21 cellular contexts compared by ENCODE assay signal in genomic region chr4:165723051-165723805, GRCh38.
DNase-seq lines count a peak whose midpoint lies in the region; ATAC-seq and TF ChIP-seq lines count a peak whose summit lies in the region.
"Had no signal": no experiment of that assay in that cellular context is flagged by ENCODE, and none has a peak within 500 bp of the region (broad histone marks: within the 10 kb centered on the region; RNA-seq: fewer than 3 reads in every experiment).

No MANE protein-coding gene starts in this region.

- peak; percentile 2 to 13 for DNase-seq in NCI-H2081 (lab: John Stamatoyannopoulos, UW)
- no peak for DNase-seq in NCI-H2081 treated with DMSO at 0.1 percent for 48 hours (lab: John Stamatoyannopoulos, UW)
- peak in 1 of 2 experiments; percentile 18 for DNase-seq in SJCRH30
- peak; percentile 53 to 62 for DNase-seq in cardiac fibroblast (ENCODE audit: low read depth in 2 of 2)
- no peak for DNase-seq in activated naive CD4-positive, alpha-beta T cell treated with anti-CD3 and anti-CD28 coated beads, Interleukin-2, amount 50 U/mL, for 72 hours (ENCODE audit: low spot score in 2 of 2)
- no peak for DNase-seq in HCEC 1CT
- DNase-seq: CD4-positive, CD25-positive, alpha-beta regulatory T cell; EL; MM.1S; NCI-H1092 treated with DMSO at 0.1 percent for 48 hours; NCI-H2107; NCI-H226; NCI-H526; NK-92 treated with Interleukin-12 subunit alpha and Interleukin-12 subunit beta, amount 100 ng/mL, for 24 hours had no signal

- no peak overlapping the region for H3K27ac Mint-ChIP-seq in activated naive CD4-positive, alpha-beta T cell treated with anti-CD3 and anti-CD28 coated beads, Interleukin-2, amount 50 U/mL, for 72 hours
- H3K27ac Mint-ChIP-seq: B cell; CD4-positive, CD25-positive, alpha-beta regulatory T cell had no signal

- H3K36me3 Mint-ChIP-seq in activated naive CD4-positive, alpha-beta T cell treated with anti-CD3 and anti-CD28 coated beads, Interleukin-2, amount 50 U/mL, for 72 hours: no peaks in the 10 kb centered on the region
- H3K36me3 Mint-ChIP-seq: CD4-positive, CD25-positive, alpha-beta regulatory T cell had no signal

- no peak for ATAC-seq in activated naive CD4-positive, alpha-beta T cell treated with anti-CD3 and anti-CD28 coated beads, Interleukin-2, amount 50 U/mL, for 72 hours
- ATAC-seq in HG03432 (IDR thresholded peaks at IDR 0.05; ENCODE audit: unreplicated experiment): no peak
- ATAC-seq: HCT116 had no signal

- TF ChIP-seq RAD21 in liver (IDR thresholded peaks at IDR 0.05): peak; percentile 32 to 37

- H3K4me1 ChIP-seq in SJCRH30 (no peaks in the 10 kb centered on the region), liver (ENCODE audit: control insufficient read depth in 4 of 4, insufficient read depth in 4 of 4, low read length in 3 of 4) (peaks cover 4 to 49% (median 23%) of the 10 kb centered on the region in 4 donors)

- H3K4me3 ChIP-seq in SJCRH30: no peak overlapping the region
- H3K4me3 ChIP-seq in cardiac fibroblast (replicated peaks in 1 of 2; ENCODE audit: low read depth in 2 of 2, low read length in 2 of 2): no peak overlapping the region
- no peak overlapping the region for H3K4me3 ChIP-seq in liver (ENCODE audit: low read depth in 1 of 3, low read length in 3 of 3)

- H3K9ac ChIP-seq in liver (ENCODE audit: low read depth in 1 of 2, low read length in 2 of 2): no peak overlapping the region
- H3K9ac ChIP-seq: KMS-11 had no signal

- no peak for TF ChIP-seq CTCF in cardiac fibroblast (IDR thresholded peaks at IDR 0.05; ENCODE audit: low read depth, low read length)
- TF ChIP-seq CTCF in liver (IDR thresholded peaks at IDR 0.05; ENCODE audit: low read depth, low read length, missing input control): no peak

- WGBS in liver: 66% methylated on average over 4 of the region's 4 CpGs

- H3K9me3 ChIP-seq in SJCRH30 (replicated peaks) (no peaks in the 10 kb centered on the region), liver (ENCODE audit: control insufficient read depth in 4 of 4, low read length in 3 of 4) (no peaks in the 10 kb centered on the region)

- peaks cover 0 to 3% of the 10 kb centered on the region in 2 donors for H3K9me3 Mint-ChIP-seq in activated naive CD4-positive, alpha-beta T cell treated with anti-CD3 and anti-CD28 coated beads, Interleukin-2, amount 50 U/mL, for 72 hours

- no peaks in the 10 kb centered on the region for H3K27me3 ChIP-seq in SJCRH30
- H3K27me3 ChIP-seq in liver (ENCODE audit: control insufficient read depth in 4 of 4, insufficient read depth in 4 of 4, low read length in 3 of 4): no peaks in the 10 kb centered on the region

- H3K36me3 ChIP-seq in SJCRH30 (no peaks in the 10 kb centered on the region), liver (ENCODE audit: control insufficient read depth in 4 of 4, insufficient read depth in 3 of 4, low read depth in 1 of 4, low read length in 3 of 4) (no peaks in the 10 kb centered on the region)

- peak overlapping the region; percentile 12; the same call in 1 of the 2 replicates for H3K27ac ChIP-seq in SJCRH30
- peak overlapping the region in 1 of 2 donors; percentile 8 for H3K27ac ChIP-seq in liver (ENCODE audit: low read depth in 1 of 2, low read length in 2 of 2)
- H3K27ac ChIP-seq: 22Rv1, KMS-11, RWPE1 had no signal

TF ChIP-seq in liver, 16 proteins besides CTCF, POLR2A, EP300 and RAD21:
- peak; percentile 58 for TF ChIP-seq ATF3 (IDR thresholded peaks at IDR 0.05)
- peak; percentile 48 to 64 for TF ChIP-seq HNF4A (conservative IDR thresholded peaks at IDR 0.05)
- peak; percentile 54 to 66 for TF ChIP-seq RXRA (IDR thresholded peaks at IDR 0.05)
- TF ChIP-seq NR2F2 (IDR thresholded peaks at IDR 0.05): no peak
- TF ChIP-seq GABPA (IDR thresholded peaks at IDR 0.05 in 1 of 2, conservative IDR thresholded peaks at IDR 0.05 in 1 of 2): no peak
- no peak for TF ChIP-seq HNF4G (IDR thresholded peaks at IDR 0.05)
- TF ChIP-seq FOXA2 (IDR thresholded peaks at IDR 0.05): peak; percentile 91
- TF ChIP-seq, protein P1, sequence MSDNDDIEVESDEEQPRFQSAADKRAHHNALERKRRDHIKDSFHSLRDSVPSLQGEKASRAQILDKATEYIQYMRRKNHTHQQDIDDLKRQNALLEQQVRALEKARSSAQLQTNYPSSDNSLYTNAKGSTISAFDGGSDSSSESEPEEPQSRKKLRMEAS (IDR thresholded peaks at IDR 0.05): peak; percentile 44
- TF ChIP-seq ZBTB33 (IDR thresholded peaks at IDR 0.05): peak; percentile 61
- TF ChIP-seq EGR1 (IDR thresholded peaks at IDR 0.05; ENCODE audit: low read depth in 2 of 2): peak in 1 of 2 donors; percentile 60
- peak; percentile 75 for TF ChIP-seq FOXA1 (IDR thresholded peaks at IDR 0.05)
- TF ChIP-seq TAF1 (conservative IDR thresholded peaks at IDR 0.05): no peak
- TF ChIP-seq JUND (IDR thresholded peaks at IDR 0.05): peak; percentile 35 to 36
- TF ChIP-seq YY1 (IDR thresholded peaks at IDR 0.05): peak; percentile 61
- TF ChIP-seq SP1 (IDR thresholded peaks at IDR 0.05): peak; percentile 62
- TF ChIP-seq, protein P2, sequence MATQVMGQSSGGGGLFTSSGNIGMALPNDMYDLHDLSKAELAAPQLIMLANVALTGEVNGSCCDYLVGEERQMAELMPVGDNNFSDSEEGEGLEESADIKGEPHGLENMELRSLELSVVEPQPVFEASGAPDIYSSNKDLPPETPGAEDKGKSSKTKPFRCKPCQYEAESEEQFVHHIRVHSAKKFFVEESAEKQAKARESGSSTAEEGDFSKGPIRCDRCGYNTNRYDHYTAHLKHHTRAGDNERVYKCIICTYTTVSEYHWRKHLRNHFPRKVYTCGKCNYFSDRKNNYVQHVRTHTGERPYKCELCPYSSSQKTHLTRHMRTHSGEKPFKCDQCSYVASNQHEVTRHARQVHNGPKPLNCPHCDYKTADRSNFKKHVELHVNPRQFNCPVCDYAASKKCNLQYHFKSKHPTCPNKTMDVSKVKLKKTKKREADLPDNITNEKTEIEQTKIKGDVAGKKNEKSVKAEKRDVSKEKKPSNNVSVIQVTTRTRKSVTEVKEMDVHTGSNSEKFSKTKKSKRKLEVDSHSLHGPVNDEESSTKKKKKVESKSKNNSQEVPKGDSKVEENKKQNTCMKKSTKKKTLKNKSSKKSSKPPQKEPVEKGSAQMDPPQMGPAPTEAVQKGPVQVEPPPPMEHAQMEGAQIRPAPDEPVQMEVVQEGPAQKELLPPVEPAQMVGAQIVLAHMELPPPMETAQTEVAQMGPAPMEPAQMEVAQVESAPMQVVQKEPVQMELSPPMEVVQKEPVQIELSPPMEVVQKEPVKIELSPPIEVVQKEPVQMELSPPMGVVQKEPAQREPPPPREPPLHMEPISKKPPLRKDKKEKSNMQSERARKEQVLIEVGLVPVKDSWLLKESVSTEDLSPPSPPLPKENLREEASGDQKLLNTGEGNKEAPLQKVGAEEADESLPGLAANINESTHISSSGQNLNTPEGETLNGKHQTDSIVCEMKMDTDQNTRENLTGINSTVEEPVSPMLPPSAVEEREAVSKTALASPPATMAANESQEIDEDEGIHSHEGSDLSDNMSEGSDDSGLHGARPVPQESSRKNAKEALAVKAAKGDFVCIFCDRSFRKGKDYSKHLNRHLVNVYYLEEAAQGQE (IDR thresholded peaks at IDR 0.05): peak; percentile 66

Comparison
In these comparisons a context has a peak if more than half of its experiments do, and no peak if none do; other contexts are left out.
1. DNase-seq: peak in NCI-H2081 (2 of 2) and cardiac fibroblast (2 of 2); none in NCI-H2081 treated with DMSO at 0.1 percent for 48 hours (single experiment), activated naive CD4-positive, alpha-beta T cell treated with anti-CD3 and anti-CD28 coated beads, Interleukin-2, amount 50 U/mL, for 72 hours (0 of 2) and HCEC 1CT (single experiment).